In the genomic region with DNA sequence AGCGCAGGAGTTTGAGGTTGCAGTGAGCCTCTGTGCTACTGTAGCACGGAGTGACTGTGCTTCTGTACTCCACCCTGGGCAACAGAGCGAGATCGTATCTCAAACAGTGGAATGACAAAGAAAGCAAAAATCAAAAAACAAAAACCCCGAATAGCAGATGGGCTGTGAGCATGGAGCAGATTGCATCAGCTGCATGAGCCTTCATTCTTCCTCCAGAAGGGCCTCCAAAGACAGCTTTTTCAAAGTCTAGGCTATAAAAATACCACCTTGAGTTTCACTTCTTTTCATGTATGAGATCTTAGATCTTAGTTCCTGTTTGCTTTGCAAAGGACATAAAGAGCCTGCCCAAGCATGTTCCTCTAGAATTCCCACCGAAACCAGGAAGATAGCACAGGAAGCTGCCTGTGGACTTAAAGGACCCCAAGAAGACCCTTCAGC, we compare ENCODE assay signal across 9 cellular contexts. TPM values are rescaled to one million over a fixed set of nuclear protein-coding genes. Genes with fewer than 3 reads are reported as not detected.
A peak's percentile ranks its signal among the peaks of the same experiment; 100 is the strongest.
DNase-seq lines count a peak whose midpoint lies in the region; ATAC-seq, FAIRE-seq and TF ChIP-seq lines count a peak whose summit lies in the region.
"Had no signal": no experiment of that assay in that cellular context is flagged by ENCODE, and none has a peak within 500 bp of the region (broad histone marks: within the 10 kb centered on the region; RNA-seq: fewer than 3 reads in every experiment).

No MANE protein-coding gene starts in this region.

- no peak for TF ChIP-seq POLR2A in heart left ventricle (IDR thresholded peaks at IDR 0.05)

- H3K27me3 Mint-ChIP-seq in effector memory CD8-positive, alpha-beta T cell, result peaks cover 24 to 55% of the 10 kb centered on the region in 2 donors
- no peaks in the 10 kb centered on the region for H3K27me3 Mint-ChIP-seq in nephron progenitor cell (ENCODE audit: low read depth, poor library complexity)

- H3K9me3 Mint-ChIP-seq in effector memory CD8-positive, alpha-beta T cell, result no peaks in the 10 kb centered on the region
- peaks cover 5% of the 10 kb centered on the region for H3K9me3 Mint-ChIP-seq in nephron progenitor cell

- no peaks in the 10 kb centered on the region for H3K27me3 ChIP-seq in bronchial epithelial cell (ENCODE audit: control insufficient read depth, insufficient read depth, low read length)
- no peaks in the 10 kb centered on the region for H3K27me3 ChIP-seq in heart left ventricle

- no peak overlapping the region for H3K27ac ChIP-seq in heart left ventricle

- no peak for TF ChIP-seq CTCF in bronchial epithelial cell (IDR thresholded peaks at IDR 0.05; ENCODE audit: insufficient read depth, low read length, severe bottlenecking)
- TF ChIP-seq CTCF in heart left ventricle (IDR thresholded peaks at IDR 0.05), result no peak
- no peak for TF ChIP-seq CTCF in nephron progenitor cell (IDR thresholded peaks at IDR 0.05)

- peaks cover 0 to 3% (median under 1%) of the 10 kb centered on the region in 12 donors for H3K4me1 ChIP-seq in heart left ventricle

- peak; percentile 55 for DNase-seq in bronchial epithelial cell (ENCODE audit: low read depth)
- no peak for DNase-seq in effector memory CD8-positive, alpha-beta T cell
- DNase-seq in mesenteric fat pad (ENCODE audit: low spot score), result no peak
- DNase-seq in heart left ventricle, result no peak
- no peak for DNase-seq in nephron progenitor cell
- DNase-seq: T1000 had no signal

- intact Hi-C loops in heart left ventricle (cut with DNase I), result loop anchor here in 2 of 10 donors (5.0 kb wide), 1 partner anchor 52 kb away; no protein-coding TSS in a partner anchor

- no peaks in the 10 kb centered on the region for H3K36me3 Mint-ChIP-seq in effector memory CD8-positive, alpha-beta T cell (ENCODE audit: insufficient read depth)
- no peaks in the 10 kb centered on the region for H3K36me3 Mint-ChIP-seq in nephron progenitor cell (ENCODE audit: low read depth)

- no peak overlapping the region for H3K27ac Mint-ChIP-seq in effector memory CD8-positive, alpha-beta T cell
- H3K27ac Mint-ChIP-seq in nephron progenitor cell, result no peak overlapping the region

- 79 to 90% (median 84%) methylated on average over 6 of the region's 6 CpGs for WGBS in heart left ventricle, 4 donors

- H3K36me3 ChIP-seq in bronchial epithelial cell (ENCODE audit: control insufficient read depth, insufficient read depth, low read length), result no peaks in the 10 kb centered on the region
- no peaks in the 10 kb centered on the region for H3K36me3 ChIP-seq in heart left ventricle

- ATAC-seq in GM18499 (IDR thresholded peaks at IDR 0.05; ENCODE audit: insufficient read depth, unreplicated experiment) (peak; percentile 85), GM21528 (IDR thresholded peaks at IDR 0.05; ENCODE audit: low FRiP score, unreplicated experiment) (peak; percentile 85), HG03558 (IDR thresholded peaks at IDR 0.05; ENCODE audit: extremely low read depth, unreplicated experiment) (peak; percentile 77), heart left ventricle (no peak)
- ATAC-seq in effector memory CD8-positive, alpha-beta T cell (replicated peaks), result no peak

- peaks cover 4 to 5% of the 10 kb centered on the region in 2 donors for H3K4me1 Mint-ChIP-seq in effector memory CD8-positive, alpha-beta T cell (ENCODE audit: low read depth in 2 of 2)
- H3K4me1 Mint-ChIP-seq in nephron progenitor cell, result no peaks in the 10 kb centered on the region

- no peak overlapping the region for H3K4me3 Mint-ChIP-seq in effector memory CD8-positive, alpha-beta T cell
- H3K4me3 Mint-ChIP-seq in nephron progenitor cell, result no peak overlapping the region

- H3K4me3 ChIP-seq in bronchial epithelial cell (ENCODE audit: low read depth, low read length) (no peak overlapping the region), heart left ventricle (no peak overlapping the region)

- H3K9me3 ChIP-seq in heart left ventricle, result no peaks in the 10 kb centered on the region

- FAIRE-seq in bronchial epithelial cell (lab: Jason Lieb, UNC), result no peak

RNA-seq across cellular contexts. Expression of gene HSPB3, which starts 15.0 kb away (rescaled TPM):
- total RNA-seq in bronchial epithelial cell (not detected in 2 replicates), mesenteric fat pad (not detected), heart left ventricle (100 to 1,000 TPM; 254 to 795 (median 317) TPM)
- 100 to 1,000 TPM; 125 to 588 TPM for polyA plus RNA-seq in heart left ventricle

Comparison
In these comparisons a context has a peak if more than half of its experiments do, and no peak if none do; other contexts are left out.
1. ATAC-seq: peak in GM18499 (single experiment), GM21528 (single experiment) and HG03558 (single experiment); none in effector memory CD8-positive, alpha-beta T cell (single experiment) and heart left ventricle (0 of 4).
2. RNA of gene HSPB3, which starts 15.0 kb away (total RNA-seq): 254 to 795 TPM in heart left ventricle; not detected in bronchial epithelial cell and not detected in mesenteric fat pad (single experiment); every median in the first group is over 100 times any median in the second.